ENCODE assay signal across 8 cellular contexts in genomic region chr7:151085691-151086620, GRCh38. TPM values are rescaled to one million over a fixed set of nuclear protein-coding genes. Genes with fewer than 3 reads are reported as not detected.
DNase-seq lines count a peak whose midpoint lies in the region; ATAC-seq and TF ChIP-seq lines count a peak whose summit lies in the region.

AGAP3 (plus strand) TSS chr7:151086475; CDS start chr7:151086742, 267 bp downstream.

- H3K27me3 ChIP-seq in OCI-LY3 (ENCODE audit: low read depth, low read length) (no peaks in the 10 kb centered on the region), mononuclear cell (ENCODE audit: insufficient read depth, low read length) (peaks cover 6% of the 10 kb centered on the region)

- H4K20me1 ChIP-seq in OCI-LY3 (ENCODE audit: insufficient read depth, low read length), result peaks cover 13% of the 10 kb centered on the region

- no peaks in the 10 kb centered on the region for H3K9me3 ChIP-seq in OCI-LY3 (ENCODE audit: insufficient read depth, low read length)
- no peaks in the 10 kb centered on the region for H3K9me3 ChIP-seq in mononuclear cell (ENCODE audit: low read depth, low read length)

- H3K4me3 ChIP-seq in OCI-LY3 (ENCODE audit: low read length), result peak within 1 kb of the TSS; percentile 93
- H3K4me3 ChIP-seq in epithelial cell of proximal tubule (ENCODE audit: low read depth, low read length), result peak within 1 kb of the TSS; percentile 91
- peak within 1 kb of the TSS; percentile 55 for H3K4me3 ChIP-seq in mononuclear cell (ENCODE audit: low read length)

- H3K4me2 ChIP-seq in OCI-LY3 (ENCODE audit: low read length), result peak within 1 kb of the TSS; percentile 99

- no peaks in the 10 kb centered on the region for H3K9me3 Mint-ChIP-seq in activated T-cell treated with anti-CD3 and anti-CD28 coated beads, Interleukin-2, amount 50 U/mL, for 24 hours

- H3K36me3 Mint-ChIP-seq in activated T-cell treated with anti-CD3 and anti-CD28 coated beads, Interleukin-2, amount 50 U/mL, for 24 hours (ENCODE audit: low read depth), result peaks cover 29% of the 10 kb centered on the region

- ATAC-seq in GM19455 (IDR thresholded peaks at IDR 0.05; ENCODE audit: unreplicated experiment), result peak; percentile 34
- no peak for ATAC-seq in stimulated activated naive CD8-positive, alpha-beta T cell treated with anti-CD3 and anti-CD28 coated beads, Interleukin-15, Interleukin-2, amounts not matched to agents 100 U/mL and 50 U/mL, for 24 hours

- H3K27ac ChIP-seq in OCI-LY3 (ENCODE audit: low read length), result peak within 1 kb of the TSS; percentile 33

- H2AFZ ChIP-seq in OCI-LY3 (ENCODE audit: low read depth, low read length), result peak within 1 kb of the TSS; percentile 87; the same call in 1 of the 2 replicates

- TF ChIP-seq CTCF in OCI-LY3 (IDR thresholded peaks at IDR 0.05; ENCODE audit: low read depth, low read length) (no peak), epithelial cell of proximal tubule (conservative IDR thresholded peaks at IDR 0.05; ENCODE audit: low read depth, low read length) (no peak)

- DNase-seq in CMK (ENCODE audit: low read depth) (peak; percentile 67), HT-29 (ENCODE audit: low spot score) (peak; percentile 97), epithelial cell of proximal tubule (ENCODE audit: low read depth) (no peak)
- peak; percentile 75 for DNase-seq in activated T-cell treated with anti-CD3 and anti-CD28 coated beads, Interleukin-2, amount 50 U/mL, for 24 hours
- peak; percentile 65 for DNase-seq in stimulated activated naive CD8-positive, alpha-beta T cell treated with anti-CD3 and anti-CD28 coated beads, Interleukin-15, Interleukin-2, amounts not matched to agents 100 U/mL and 50 U/mL, for 24 hours

- peaks cover 46% of the 10 kb centered on the region for H3K4me1 Mint-ChIP-seq in activated T-cell treated with anti-CD3 and anti-CD28 coated beads, Interleukin-2, amount 50 U/mL, for 24 hours (ENCODE audit: low read depth)

- H3K9ac ChIP-seq in OCI-LY3 (ENCODE audit: low read length), result peak within 1 kb of the TSS; percentile 94

- peaks cover 61% of the 10 kb centered on the region for H3K79me2 ChIP-seq in OCI-LY3 (ENCODE audit: low read length)

- H3K4me1 ChIP-seq in OCI-LY3 (ENCODE audit: low read length) (peaks cover 40% of the 10 kb centered on the region), mononuclear cell (ENCODE audit: insufficient read depth, low read length) (peaks cover 71% of the 10 kb centered on the region)

- peak within 1 kb of the TSS; percentile 86 for H3K4me3 Mint-ChIP-seq in activated T-cell treated with anti-CD3 and anti-CD28 coated beads, Interleukin-2, amount 50 U/mL, for 24 hours

- peaks cover 6% of the 10 kb centered on the region for H3K36me3 ChIP-seq in OCI-LY3 (replicated peaks; ENCODE audit: low read depth, low read length)

- H3K27me3 Mint-ChIP-seq in activated T-cell treated with anti-CD3 and anti-CD28 coated beads, Interleukin-2, amount 50 U/mL, for 24 hours, result peaks cover 7% of the 10 kb centered on the region

- H3K27ac Mint-ChIP-seq in activated T-cell treated with anti-CD3 and anti-CD28 coated beads, Interleukin-2, amount 50 U/mL, for 24 hours, result peak within 1 kb of the TSS; percentile 87

RNA-seq across cellular contexts. Expression of gene AGAP3, which starts in this region (rescaled TPM):
- 140 and 162 TPM in 2 replicates for total RNA-seq in HT-29 (2014; rRNA removed; shearing (Covaris generic))
- 54.1 and 60.1 TPM in 2 replicates for total RNA-seq in epithelial cell of proximal tubule
- 23.6 TPM for total RNA-seq in mononuclear cell
